34 cellular contexts compared by ENCODE assay signal in the genomic region with DNA sequence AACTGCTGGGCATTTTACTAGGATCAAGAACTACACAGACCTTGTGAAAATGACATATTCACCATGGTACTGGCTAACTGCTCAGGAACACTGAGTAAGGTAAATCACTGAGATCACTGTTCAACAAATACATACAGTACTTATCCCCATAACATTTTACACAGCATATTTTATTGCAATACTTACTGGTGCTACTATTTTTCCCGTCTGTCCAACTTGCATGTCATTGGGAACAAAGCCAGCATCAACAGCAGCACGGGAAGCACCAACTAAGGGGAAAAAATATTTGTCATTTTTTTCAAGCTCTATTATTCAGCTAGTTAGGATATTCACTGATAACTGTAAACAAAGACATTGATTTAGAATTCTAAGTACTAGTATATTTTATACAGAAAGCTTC. TPM values are rescaled to one million over a fixed set of nuclear protein-coding genes. Genes with fewer than 3 reads are reported as not detected.
DNase-seq lines count a peak whose midpoint lies in the region; ATAC-seq, FAIRE-seq and TF ChIP-seq lines count a peak whose summit lies in the region.
"Had no signal": no experiment of that assay in that cellular context is flagged by ENCODE, and none has a peak within 500 bp of the region (broad histone marks: within the 10 kb centered on the region; RNA-seq: fewer than 3 reads in every experiment).

No MANE protein-coding gene starts in this region.

- no peak overlapping the region for H3K4me3 ChIP-seq in adrenal gland
- H3K4me3 ChIP-seq in endothelial cell of umbilical vein (replicated peaks in 1 of 3; ENCODE audit: insufficient read depth in 1 of 3, low read depth in 1 of 3, low read length in 3 of 3): no peak overlapping the region
- no peak overlapping the region for H3K4me3 ChIP-seq in OCI-LY7 (ENCODE audit: low read depth, low read length, poor library complexity, severe bottlenecking)
- H3K4me3 ChIP-seq: BLaER1 treated with 17β-estradiol and CSF1 and Interleukin-3, amounts not matched to agents 10 nM and 100 nM; heart right ventricle; K562; tibial nerve had no signal

- peaks cover 9% of the 10 kb centered on the region for H3K9me3 Mint-ChIP-seq in osteocyte (ENCODE audit: unreplicated experiment)
- peaks cover 4% of the 10 kb centered on the region for H3K9me3 Mint-ChIP-seq in activated naive CD4-positive, alpha-beta T cell treated with anti-CD3 and anti-CD28 coated beads for 36 hours
- H3K9me3 Mint-ChIP-seq: natural killer cell treated with Interleukin-12 subunit alpha and Interleukin-12 subunit beta and Interleukin-15 and Interleukin-18, amount 100 ng/mL, for 72 hours had no signal

- POLR2A ChIA-PET in endothelial cell of umbilical vein (lab: Charles Lee) (no interaction called here), OCI-LY7 (lab: Charles Lee) (interaction anchor here (0.6 kb wide), 1 partner anchor 1110 kb away, joined by 3 read pairs; no protein-coding TSS in a partner anchor)

- H3K4me1 Mint-ChIP-seq in osteocyte (ENCODE audit: unreplicated experiment): peaks cover 13% of the 10 kb centered on the region
- H3K4me1 Mint-ChIP-seq in activated naive CD4-positive, alpha-beta T cell treated with anti-CD3 and anti-CD28 coated beads for 36 hours (ENCODE audit: low read depth): no peaks in the 10 kb centered on the region
- H3K4me1 Mint-ChIP-seq: activated CD8-positive, alpha-beta memory T cell treated with anti-CD3 and anti-CD28 coated beads, Interleukin-2, amount 10 ng/mL, durations not matched to agents 7 days and 5 days; brain; T-cell had no signal

- H3K27me3 Mint-ChIP-seq in osteocyte (ENCODE audit: unreplicated experiment): no peaks in the 10 kb centered on the region
- no peaks in the 10 kb centered on the region for H3K27me3 Mint-ChIP-seq in activated naive CD4-positive, alpha-beta T cell treated with anti-CD3 and anti-CD28 coated beads for 36 hours (ENCODE audit: low read depth)
- H3K27me3 Mint-ChIP-seq: activated CD8-positive, alpha-beta memory T cell treated with anti-CD3 and anti-CD28 coated beads, Interleukin-2, amount 10 ng/mL, durations not matched to agents 7 days and 5 days; brain; natural killer cell treated with Interleukin-12 subunit alpha and Interleukin-12 subunit beta and Interleukin-15 and Interleukin-18, amount 100 ng/mL, for 72 hours; T-cell had no signal

- peak overlapping the region; percentile 2 for H3K27ac Mint-ChIP-seq in osteocyte (ENCODE audit: unreplicated experiment)
- no peak overlapping the region for H3K27ac Mint-ChIP-seq in activated naive CD4-positive, alpha-beta T cell treated with anti-CD3 and anti-CD28 coated beads for 36 hours
- H3K27ac Mint-ChIP-seq: activated CD8-positive, alpha-beta memory T cell treated with anti-CD3 and anti-CD28 coated beads, Interleukin-2, amount 10 ng/mL, durations not matched to agents 7 days and 5 days; natural killer cell treated with Interleukin-12 subunit alpha and Interleukin-12 subunit beta and Interleukin-15 and Interleukin-18, amount 100 ng/mL, for 72 hours; T-cell had no signal

- peak; percentile 65 for FAIRE-seq in endothelial cell of umbilical vein (lab: Jason Lieb, UNC)
- FAIRE-seq: GM18507, H54, HTR-8/SVneo had no signal

- no peaks in the 10 kb centered on the region for H3K9me2 ChIP-seq in OCI-LY7 (ENCODE audit: insufficient read depth, low read length)

- H3K9ac ChIP-seq in endothelial cell of umbilical vein (replicated peaks; ENCODE audit: extremely low read depth, insufficient read depth, low read length): no peak overlapping the region
- H3K9ac ChIP-seq: BLaER1 treated with 17β-estradiol and CSF1 and Interleukin-3, amounts not matched to agents 10 nM and 100 nM had no signal

- H4K20me1 ChIP-seq in endothelial cell of umbilical vein (replicated peaks; ENCODE audit: control insufficient read depth, extremely low read depth, insufficient read depth, low read length) (no peaks in the 10 kb centered on the region), OCI-LY7 (ENCODE audit: insufficient read depth, low read length) (no peaks in the 10 kb centered on the region)
- H4K20me1 ChIP-seq: BLaER1 treated with 17β-estradiol and CSF1 and Interleukin-3, amounts not matched to agents 10 nM and 100 nM had no signal

- H3K79me2 ChIP-seq in endothelial cell of umbilical vein (ENCODE audit: control insufficient read depth, insufficient read depth, low read length): no peaks in the 10 kb centered on the region
- no peaks in the 10 kb centered on the region for H3K79me2 ChIP-seq in OCI-LY7 (ENCODE audit: insufficient read depth, low read depth, low read length)

- CTCF ChIA-PET in endothelial cell of umbilical vein (lab: Charles Lee): interaction anchor here (0.8 to 1.0 kb wide), 2 partner anchors 15 to 89 kb away, joined by 3 to 4 read pairs; no protein-coding TSS in a partner anchor
- CTCF ChIA-PET in OCI-LY7 (lab: Charles Lee; ENCODE audit: unreplicated experiment): no interaction called here
- CTCF ChIA-PET in activated naive CD4-positive, alpha-beta T cell treated with anti-CD3 and anti-CD28 coated beads for 36 hours (lab: Charles Lee): no interaction called here

- TF ChIP-seq POLR2A in adrenal gland (IDR thresholded peaks at IDR 0.05): no peak
- no peak for TF ChIP-seq POLR2A in endothelial cell of umbilical vein (IDR thresholded peaks at IDR 0.05; ENCODE audit: low read depth, low read length)

- peaks cover 0 to 9% of the 10 kb centered on the region in 2 donors for H3K4me1 ChIP-seq in adrenal gland (replicated peaks in 1 of 2)
- H3K4me1 ChIP-seq in endothelial cell of umbilical vein (ENCODE audit: control insufficient read depth, extremely low read depth, insufficient read depth, low read length): peaks cover 5% of the 10 kb centered on the region
- peaks cover 2% of the 10 kb centered on the region for H3K4me1 ChIP-seq in OCI-LY7 (ENCODE audit: insufficient read depth, low read length, poor library complexity, severe bottlenecking)
- H3K4me1 ChIP-seq: BLaER1 treated with 17β-estradiol and CSF1 and Interleukin-3, amounts not matched to agents 10 nM and 100 nM; tibial nerve had no signal

- H3K4me2 ChIP-seq in endothelial cell of umbilical vein (ENCODE audit: insufficient read depth, low read length): peak overlapping the region; percentile 17
- no peak overlapping the region for H3K4me2 ChIP-seq in OCI-LY7 (ENCODE audit: low read length)
- H3K4me2 ChIP-seq: BLaER1 treated with 17β-estradiol and CSF1 and Interleukin-3, amounts not matched to agents 10 nM and 100 nM had no signal

- H3K9me3 ChIP-seq in adrenal gland (replicated peaks in 1 of 3) (no peaks in the 10 kb centered on the region), endothelial cell of umbilical vein (replicated peaks; ENCODE audit: control insufficient read depth, insufficient read depth, low read length) (no peaks in the 10 kb centered on the region), OCI-LY7 (ENCODE audit: low read length) (peaks cover 7% of the 10 kb centered on the region; the same call in 1 of the 2 replicates)
- H3K9me3 ChIP-seq: heart right ventricle had no signal

- H3K27ac ChIP-seq in adrenal gland: no peak overlapping the region
- H3K27ac ChIP-seq in endothelial cell of umbilical vein (ENCODE audit: insufficient read depth, low read depth, low read length): peak overlapping the region; percentile 11
- H3K27ac ChIP-seq in OCI-LY7 (ENCODE audit: low read depth, low read length, poor library complexity, severe bottlenecking): no peak overlapping the region
- H3K27ac ChIP-seq: BLaER1 treated with 17β-estradiol and CSF1 and Interleukin-3, amounts not matched to agents 10 nM and 100 nM; epithelial cell of prostate; heart right ventricle; tibial nerve had no signal

- no peak for TF ChIP-seq CTCF in adrenal gland (IDR thresholded peaks at IDR 0.05)
- no peak for TF ChIP-seq CTCF in endothelial cell of umbilical vein (IDR thresholded peaks at IDR 0.05; ENCODE audit: extremely low read depth in 1 of 2, insufficient read depth in 1 of 2, low read depth in 1 of 2, low read length in 2 of 2)
- no peak for TF ChIP-seq CTCF in osteocyte (IDR thresholded peaks at IDR 0.05)
- TF ChIP-seq CTCF in OCI-LY7 (conservative IDR thresholded peaks at IDR 0.05; ENCODE audit: low read length): no peak

- dilution Hi-C loops in endothelial cell of umbilical vein (cut with MboI; ENCODE audit: extremely low pct_ligation_motif_present, low sequenced_read_pairs): no loop called here

- no peak for ATAC-seq in HG02970 (IDR thresholded peaks at IDR 0.05; ENCODE audit: low FRiP score, unreplicated experiment)
- ATAC-seq: activated CD8-positive, alpha-beta memory T cell treated with anti-CD3 and anti-CD28 coated beads, Interleukin-2, amount 10 ng/mL, durations not matched to agents 7 days and 5 days; heart right ventricle; K562; natural killer cell treated with Interleukin-12 subunit alpha and Interleukin-12 subunit beta and Interleukin-15 and Interleukin-18, amount 100 ng/mL, for 72 hours; T-cell had no signal

- no peak overlapping the region for H2AFZ ChIP-seq in endothelial cell of umbilical vein (ENCODE audit: low read depth, low read length)
- H2AFZ ChIP-seq in OCI-LY7 (ENCODE audit: low read length): no peak overlapping the region

- no peaks in the 10 kb centered on the region for H3K9me1 ChIP-seq in endothelial cell of umbilical vein (replicated peaks; ENCODE audit: control insufficient read depth, extremely low read depth, insufficient read depth, low read length)

- BruUV-seq in endothelial cell of umbilical vein (replicated peaks; lab: Mats Ljungman, UMichigan): no TSS peak
- no TSS peak for BruUV-seq in OCI-LY7 (replicated peaks; lab: Mats Ljungman, UMichigan)

- peaks cover 0 to 38% of the 10 kb centered on the region in 2 donors for H3K36me3 ChIP-seq in adrenal gland (replicated peaks in 1 of 2)
- peaks cover 4 to 8% of the 10 kb centered on the region in 2 experiments for H3K36me3 ChIP-seq in endothelial cell of umbilical vein (ENCODE audit: control insufficient read depth in 2 of 2, extremely low read depth in 1 of 2, insufficient read depth in 2 of 2, low read length in 2 of 2)
- peaks cover 80% of the 10 kb centered on the region for H3K36me3 ChIP-seq in OCI-LY7 (ENCODE audit: insufficient read depth, low read length)

- DNase-seq in EL: peak; percentile 21
- DNase-seq in adrenal gland: peak in 4 of 7 donors; percentile 25 to 53 (median 38)
- peak; percentile 79 for DNase-seq in endothelial cell of umbilical vein (ENCODE audit: low read depth, low spot score)
- DNase-seq in osteocyte (ENCODE audit: extremely low spot score, unreplicated experiment): no peak
- DNase-seq in OCI-LY7 (ENCODE audit: low spot score): no peak
- no peak for DNase-seq in activated naive CD4-positive, alpha-beta T cell treated with anti-CD3 and anti-CD28 coated beads for 36 hours
- DNase-seq: activated CD4-positive, CD25-positive, alpha-beta regulatory T cell; activated CD8-positive, alpha-beta memory T cell treated with anti-CD3 and anti-CD28 coated beads, Interleukin-2, amount 10 ng/mL, durations not matched to agents 7 days and 5 days; activated gamma-delta T cell treated with Interleukin-2 at 50 U/mL for 16 hours; activated T-cell treated with anti-CD3 and anti-CD28 coated beads, Interleukin-2, amount 50 U/mL, for 48 hours; COR-L47; DND-41; effector CD4-positive, alpha-beta T cell; foreskin melanocyte; heart right ventricle; kidney glomerular epithelial cell; NCI-H1092; NCI-H1930; NCI-H2171 treated with DMSO at 0.1 percent for 48 hours; NCI-H524; occipital lobe; stimulated activated CD4-positive, alpha-beta T cell treated with anti-CD3 and anti-CD28 coated beads, Interleukin-15, amount 100 ng/mL, for 24 hours; stimulated activated CD4-positive, alpha-beta T cell treated with anti-CD3 and anti-CD28 coated beads, Interleukin-4, amount 100 ng/mL, for 4 hours; T-cell had no signal

- WGBS in adrenal gland, 4 donors: 6 to 28% (median 18%) methylated on average over 2 of the region's 2 CpGs

- no peak overlapping the region for H3K4me3 Mint-ChIP-seq in osteocyte (ENCODE audit: unreplicated experiment)
- no peak overlapping the region for H3K4me3 Mint-ChIP-seq in activated naive CD4-positive, alpha-beta T cell treated with anti-CD3 and anti-CD28 coated beads for 36 hours
- H3K4me3 Mint-ChIP-seq: activated CD8-positive, alpha-beta memory T cell treated with anti-CD3 and anti-CD28 coated beads, Interleukin-2, amount 10 ng/mL, durations not matched to agents 7 days and 5 days; brain; natural killer cell treated with Interleukin-12 subunit alpha and Interleukin-12 subunit beta and Interleukin-15 and Interleukin-18, amount 100 ng/mL, for 72 hours; T-cell had no signal

- intact Hi-C loops in adrenal gland (cut with DNase I): no loop called here
- intact Hi-C loops in endothelial cell of umbilical vein (cut with micrococcal nuclease): no loop called here
- intact Hi-C loops in OCI-LY7 (cut with micrococcal nuclease; ENCODE audit: unreplicated experiment): no loop called here
- intact Hi-C loops in activated naive CD4-positive, alpha-beta T cell treated with anti-CD3 and anti-CD28 coated beads for 36 hours (cut with micrococcal nuclease): no loop called here

- no peaks in the 10 kb centered on the region for H3K27me3 ChIP-seq in adrenal gland
- H3K27me3 ChIP-seq in endothelial cell of umbilical vein (ENCODE audit: control insufficient read depth in 2 of 2, insufficient read depth in 2 of 2, low read length in 2 of 2): no peaks in the 10 kb centered on the region
- H3K27me3 ChIP-seq: BLaER1 treated with 17β-estradiol and CSF1 and Interleukin-3, amounts not matched to agents 10 nM and 100 nM; heart right ventricle; tibial nerve had no signal

- peaks cover 58% of the 10 kb centered on the region for H3K36me3 Mint-ChIP-seq in osteocyte (ENCODE audit: unreplicated experiment)
- peaks cover 50% of the 10 kb centered on the region for H3K36me3 Mint-ChIP-seq in activated naive CD4-positive, alpha-beta T cell treated with anti-CD3 and anti-CD28 coated beads for 36 hours (ENCODE audit: low read depth)

RNA-seq across cellular contexts. Expression of a gene that starts 37.0 kb away (rescaled TPM):
- 100 to 1,000 TPM; 124 to 331 (median 187) TPM for total RNA-seq in adrenal gland
- 100 to 1,000 TPM in 1 of 3 donors, 10 to 100 TPM in 2; 50.0 to 339 (median 69.8) TPM for polyA plus RNA-seq in adrenal gland
- 116 and 123 TPM in 2 replicates for total RNA-seq in endothelial cell of umbilical vein
- polyA plus RNA-seq in endothelial cell of umbilical vein: 75.8 and 102 TPM in 2 replicates
- polyA plus RNA-seq in endothelial cell of umbilical vein (2011; cell fraction: cytosol; rRNA removed): 137 and 154 TPM in 2 replicates
- 85.8 and 105 TPM in 2 replicates for polyA plus RNA-seq in endothelial cell of umbilical vein (2011; cell fraction: nucleus; rRNA removed)
- polyA plus RNA-seq in endothelial cell of umbilical vein (2012): 162 and 177 TPM in 2 replicates
- polyA minus RNA-seq in endothelial cell of umbilical vein: 93.1 and 110 TPM in 2 replicates
- 143 TPM for polyA minus RNA-seq in endothelial cell of umbilical vein (2011; cell fraction: cytosol; rRNA and poly(A)+ RNA removed)
- polyA minus RNA-seq in endothelial cell of umbilical vein (2011; cell fraction: nucleus; rRNA and poly(A)+ RNA removed): 45.3 and 59.5 TPM in 2 replicates
- 98.2 and 102 TPM in 2 replicates for total RNA-seq in osteocyte
- 84.8 and 99.4 TPM in 2 replicates for total RNA-seq in OCI-LY7 (2014; rRNA removed; shearing (Covaris generic))
- total RNA-seq in OCI-LY7 (2022): 126 and 146 TPM in 2 replicates
- total RNA-seq in activated naive CD4-positive, alpha-beta T cell treated with anti-CD3 and anti-CD28 coated beads for 36 hours: 100 to 1,000 TPM; 158 to 166 TPM

Comparison
In these comparisons a context has a peak if more than half of its experiments do, and no peak if none do; other contexts are left out.
1. DNase-seq: peak in EL (single experiment), adrenal gland (4 of 7) and endothelial cell of umbilical vein (single experiment); none in osteocyte (single experiment), OCI-LY7 (single experiment) and activated naive CD4-positive, alpha-beta T cell treated with anti-CD3 and anti-CD28 coated beads for 36 hours (single experiment).